Comparison of ENCODE assay signal across 1 cellular context in the genomic region with DNA sequence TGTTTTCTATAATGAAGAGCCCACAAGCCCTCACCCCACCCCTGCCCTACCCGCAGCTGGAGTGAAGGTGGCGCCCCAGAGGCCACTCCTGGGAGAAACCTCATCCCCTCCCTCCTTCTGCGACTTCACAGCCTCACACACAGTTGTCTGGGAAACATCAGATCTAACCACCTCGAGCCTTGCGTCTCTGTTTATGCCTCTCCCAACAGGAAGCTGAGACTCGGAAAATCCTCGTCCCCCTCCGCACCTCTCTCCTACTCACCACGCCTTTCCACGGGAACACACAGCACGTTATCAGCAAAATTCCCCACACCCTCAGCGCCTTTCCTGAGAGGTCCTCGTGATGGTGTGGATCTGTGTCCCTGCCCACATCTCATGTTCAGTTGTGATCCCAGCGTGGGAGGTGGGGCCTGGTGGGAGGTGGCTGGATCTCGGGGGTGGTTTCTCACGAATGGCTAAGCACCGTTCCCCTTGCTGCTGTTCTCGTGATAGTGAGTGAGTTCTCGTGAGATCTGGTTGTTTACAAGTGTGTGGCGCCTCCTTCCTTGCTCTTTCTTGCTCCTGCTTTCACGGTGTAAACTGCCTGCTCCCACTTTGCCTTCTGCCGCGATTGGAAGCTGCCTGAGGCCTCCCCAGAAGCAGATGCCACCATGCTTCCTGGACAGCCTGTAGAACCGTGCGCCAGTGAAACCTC.
TF ChIP-seq lines count a peak whose summit lies in the region.

No MANE protein-coding gene starts in this region.

TF ChIP-seq in K562, 482 proteins besides CTCF, POLR2A, EP300 and RAD21 (continued from another document and continues in another):
- TF ChIP-seq EHMT2 (IDR thresholded peaks at IDR 0.05) (no peak), ZNF316 (IDR thresholded peaks at IDR 0.05) (peak; percentile 86), ZNF699 (CRISPR knock-in tag; IDR thresholded peaks at IDR 0.05; ENCODE audit: insufficient replicate concordance) (no peak), POLR2G (IDR thresholded peaks at IDR 0.05; ENCODE audit: low read depth, low read length) (peak; percentile 64), KAT7 (CRISPR knock-in tag; IDR thresholded peaks at IDR 0.05; ENCODE audit: borderline replicate concordance) (0 out of 2 replicates have a peak, but pooled peaks have one; percentile 32), ZNF586 (CRISPR knock-in tag; conservative IDR thresholded peaks at IDR 0.05) (no peak), EP400 (IDR thresholded peaks at IDR 0.05) (peak; percentile 51), ZSCAN29 (IDR thresholded peaks at IDR 0.05) (no peak), COPS2 (conservative IDR thresholded peaks at IDR 0.05) (no peak), SRSF9 (IDR thresholded peaks at IDR 0.05; ENCODE audit: borderline replicate concordance, low read depth, low read length) (no peak), ZNF197 (CRISPR knock-in tag; IDR thresholded peaks at IDR 0.05; ENCODE audit: low read depth) (no peak), ZNF717 (CRISPR knock-in tag; IDR thresholded peaks at IDR 0.05) (no peak), ZNF766 (CRISPR knock-in tag; conservative IDR thresholded peaks at IDR 0.05) (peak; percentile 92), NR1H2 (CRISPR knock-in tag; IDR thresholded peaks at IDR 0.05) (no peak), ZNF644 (tag; IDR thresholded peaks at IDR 0.05; ENCODE audit: low read depth) (no peak), TRIM28 (IDR thresholded peaks at IDR 0.05) (peak; percentile 81; the same call in 1 of the 2 replicates), MED1 (CRISPR knock-in tag; IDR thresholded peaks at IDR 0.05; ENCODE audit: borderline replicate concordance) (no peak), RBM14 (IDR thresholded peaks at IDR 0.05; ENCODE audit: borderline replicate concordance, insufficient read depth, low read depth, low read length) (no peak), CC2D1A (IDR thresholded peaks at IDR 0.05) (peak; percentile 36; the same call in 1 of the 2 replicates), TAF1 (IDR thresholded peaks at IDR 0.05; ENCODE audit: control insufficient read depth, extremely low read depth, insufficient read depth, low read length, severe bottlenecking) (peak; percentile 47), NR4A1 (CRISPR knock-in tag; IDR thresholded peaks at IDR 0.05) (no peak), NR4A1 (tag; IDR thresholded peaks at IDR 0.05) (no peak), CHD2 (IDR thresholded peaks at IDR 0.05; ENCODE audit: low read depth, low read length) (peak; percentile 98), ZKSCAN8 (CRISPR knock-in tag; IDR thresholded peaks at IDR 0.05) (no peak), ETV6 (IDR thresholded peaks at IDR 0.05; ENCODE audit: borderline replicate concordance in 1 of 2, low read depth in 2 of 2, low read length in 1 of 2) (no peak), ETV6 (CRISPR knock-in tag; IDR thresholded peaks at IDR 0.05; ENCODE audit: borderline replicate concordance) (no peak), FOXK2 (conservative IDR thresholded peaks at IDR 0.05 in 1 of 2, IDR thresholded peaks at IDR 0.05 in 1 of 2; ENCODE audit: low read depth in 2 of 2) (peak; percentile 97 to 99), ZNF212 (CRISPR knock-in tag; IDR thresholded peaks at IDR 0.05) (no peak), POU5F1 (IDR thresholded peaks at IDR 0.05; ENCODE audit: borderline replicate concordance, low read depth, low read length, partially characterized antibody) (no peak), STAT5B (CRISPR knock-in tag; IDR thresholded peaks at IDR 0.05) (no peak), MCM7 (IDR thresholded peaks at IDR 0.05) (no peak), FIP1L1 (IDR thresholded peaks at IDR 0.05; ENCODE audit: low read depth, low read length, poor library complexity, severe bottlenecking) (no peak), THRAP3 (IDR thresholded peaks at IDR 0.05; ENCODE audit: borderline replicate concordance) (no peak), SRF (CRISPR knock-in tag; IDR thresholded peaks at IDR 0.05) (peak in 1 of 2 experiments; percentile 56; a peak in 1 of 4 replicates), ZNF134 (CRISPR knock-in tag; conservative IDR thresholded peaks at IDR 0.05) (no peak), EGR1 (conservative IDR thresholded peaks at IDR 0.05) (peak; percentile 74), ZNF668 (CRISPR knock-in tag; IDR thresholded peaks at IDR 0.05) (no peak), ZNF347 (CRISPR knock-in tag; IDR thresholded peaks at IDR 0.05; ENCODE audit: low read depth) (no peak), TRIM24 (IDR thresholded peaks at IDR 0.05) (no peak; a peak in 1 of 4 replicates), ZNF695 (CRISPR knock-in tag; IDR thresholded peaks at IDR 0.05) (no peak), TEAD1 (CRISPR knock-in tag; IDR thresholded peaks at IDR 0.05) (peak in 1 of 2 experiments; percentile 62; a peak in 2 of 4 replicates), ELF4 (CRISPR knock-in tag; IDR thresholded peaks at IDR 0.05) (no peak; the same call in 1 of the 2 replicates), ARID2 (IDR thresholded peaks at IDR 0.05) (no peak), ZNF124 (CRISPR knock-in tag; IDR thresholded peaks at IDR 0.05) (no peak), RAD51 (IDR thresholded peaks at IDR 0.05; ENCODE audit: borderline replicate concordance, low read depth) (no peak), POLR2H (tag; IDR thresholded peaks at IDR 0.05; ENCODE audit: low read depth) (peak; percentile 57; the same call in 1 of the 2 replicates), NEUROD1 (IDR thresholded peaks at IDR 0.05; ENCODE audit: borderline replicate concordance, low read depth, low read length, partially characterized antibody) (peak; percentile 42), L3MBTL2 (IDR thresholded peaks at IDR 0.05) (peak; percentile 97), RBM39 (optimal IDR thresholded peaks at IDR 0.05; ENCODE audit: low read depth, low read length) (no peak), SNRNP70 (optimal IDR thresholded peaks at IDR 0.05; ENCODE audit: low read depth, low read length) (no peak), GATA2 (CRISPR knock-in tag; IDR thresholded peaks at IDR 0.05) (no peak), MECOM (CRISPR knock-in tag; IDR thresholded peaks at IDR 0.05) (no peak), NFRKB (IDR thresholded peaks at IDR 0.05; ENCODE audit: low read depth) (no peak), ZNF76 (CRISPR knock-in tag; IDR thresholded peaks at IDR 0.05; ENCODE audit: borderline replicate concordance) (no peak)
- TF ChIP-seq, protein P1, sequence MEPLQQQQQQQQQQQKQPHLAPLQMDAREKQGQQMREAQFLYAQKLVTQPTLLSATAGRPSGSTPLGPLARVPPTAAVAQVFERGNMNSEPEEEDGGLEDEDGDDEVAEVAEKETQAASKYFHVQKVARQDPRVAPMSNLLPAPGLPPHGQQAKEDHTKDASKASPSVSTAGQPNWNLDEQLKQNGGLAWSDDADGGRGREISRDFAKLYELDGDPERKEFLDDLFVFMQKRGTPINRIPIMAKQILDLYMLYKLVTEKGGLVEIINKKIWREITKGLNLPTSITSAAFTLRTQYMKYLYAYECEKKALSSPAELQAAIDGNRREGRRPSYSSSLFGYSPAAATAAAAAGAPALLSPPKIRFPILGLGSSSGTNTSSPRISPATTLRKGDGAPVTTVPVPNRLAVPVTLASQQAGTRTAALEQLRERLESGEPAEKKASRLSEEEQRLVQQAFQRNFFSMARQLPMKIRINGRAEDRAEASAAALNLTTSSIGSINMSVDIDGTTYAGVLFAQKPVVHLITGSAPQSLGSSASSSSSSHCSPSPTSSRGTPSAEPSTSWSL (CRISPR knock-in tag; IDR thresholded peaks at IDR 0.05; ENCODE audit: borderline replicate concordance) = no peak
- TF ChIP-seq, protein P2, sequence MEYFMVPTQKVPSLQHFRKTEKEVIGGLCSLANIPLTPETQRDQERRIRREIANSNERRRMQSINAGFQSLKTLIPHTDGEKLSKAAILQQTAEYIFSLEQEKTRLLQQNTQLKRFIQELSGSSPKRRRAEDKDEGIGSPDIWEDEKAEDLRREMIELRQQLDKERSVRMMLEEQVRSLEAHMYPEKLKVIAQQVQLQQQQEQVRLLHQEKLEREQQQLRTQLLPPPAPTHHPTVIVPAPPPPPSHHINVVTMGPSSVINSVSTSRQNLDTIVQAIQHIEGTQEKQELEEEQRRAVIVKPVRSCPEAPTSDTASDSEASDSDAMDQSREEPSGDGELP (CRISPR knock-in tag; IDR thresholded peaks at IDR 0.05; ENCODE audit: borderline replicate concordance) = peak; percentile 86
- TF ChIP-seq, protein P3, sequence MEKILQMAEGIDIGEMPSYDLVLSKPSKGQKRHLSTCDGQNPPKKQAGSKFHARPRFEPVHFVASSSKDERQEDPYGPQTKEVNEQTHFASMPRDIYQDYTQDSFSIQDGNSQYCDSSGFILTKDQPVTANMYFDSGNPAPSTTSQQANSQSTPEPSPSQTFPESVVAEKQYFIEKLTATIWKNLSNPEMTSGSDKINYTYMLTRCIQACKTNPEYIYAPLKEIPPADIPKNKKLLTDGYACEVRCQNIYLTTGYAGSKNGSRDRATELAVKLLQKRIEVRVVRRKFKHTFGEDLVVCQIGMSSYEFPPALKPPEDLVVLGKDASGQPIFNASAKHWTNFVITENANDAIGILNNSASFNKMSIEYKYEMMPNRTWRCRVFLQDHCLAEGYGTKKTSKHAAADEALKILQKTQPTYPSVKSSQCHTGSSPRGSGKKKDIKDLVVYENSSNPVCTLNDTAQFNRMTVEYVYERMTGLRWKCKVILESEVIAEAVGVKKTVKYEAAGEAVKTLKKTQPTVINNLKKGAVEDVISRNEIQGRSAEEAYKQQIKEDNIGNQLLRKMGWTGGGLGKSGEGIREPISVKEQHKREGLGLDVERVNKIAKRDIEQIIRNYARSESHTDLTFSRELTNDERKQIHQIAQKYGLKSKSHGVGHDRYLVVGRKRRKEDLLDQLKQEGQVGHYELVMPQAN (IDR thresholded peaks at IDR 0.05; ENCODE audit: borderline replicate concordance) = no peak
- TF ChIP-seq, protein P4, sequence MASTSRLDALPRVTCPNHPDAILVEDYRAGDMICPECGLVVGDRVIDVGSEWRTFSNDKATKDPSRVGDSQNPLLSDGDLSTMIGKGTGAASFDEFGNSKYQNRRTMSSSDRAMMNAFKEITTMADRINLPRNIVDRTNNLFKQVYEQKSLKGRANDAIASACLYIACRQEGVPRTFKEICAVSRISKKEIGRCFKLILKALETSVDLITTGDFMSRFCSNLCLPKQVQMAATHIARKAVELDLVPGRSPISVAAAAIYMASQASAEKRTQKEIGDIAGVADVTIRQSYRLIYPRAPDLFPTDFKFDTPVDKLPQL (IDR thresholded peaks at IDR 0.05; ENCODE audit: extremely low read depth, insufficient read length) = peak; percentile 50
- TF ChIP-seq, protein P5, sequence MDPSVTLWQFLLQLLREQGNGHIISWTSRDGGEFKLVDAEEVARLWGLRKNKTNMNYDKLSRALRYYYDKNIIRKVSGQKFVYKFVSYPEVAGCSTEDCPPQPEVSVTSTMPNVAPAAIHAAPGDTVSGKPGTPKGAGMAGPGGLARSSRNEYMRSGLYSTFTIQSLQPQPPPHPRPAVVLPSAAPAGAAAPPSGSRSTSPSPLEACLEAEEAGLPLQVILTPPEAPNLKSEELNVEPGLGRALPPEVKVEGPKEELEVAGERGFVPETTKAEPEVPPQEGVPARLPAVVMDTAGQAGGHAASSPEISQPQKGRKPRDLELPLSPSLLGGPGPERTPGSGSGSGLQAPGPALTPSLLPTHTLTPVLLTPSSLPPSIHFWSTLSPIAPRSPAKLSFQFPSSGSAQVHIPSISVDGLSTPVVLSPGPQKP (CRISPR knock-in tag; IDR thresholded peaks at IDR 0.05) = no peak
- TF ChIP-seq, protein P6, sequence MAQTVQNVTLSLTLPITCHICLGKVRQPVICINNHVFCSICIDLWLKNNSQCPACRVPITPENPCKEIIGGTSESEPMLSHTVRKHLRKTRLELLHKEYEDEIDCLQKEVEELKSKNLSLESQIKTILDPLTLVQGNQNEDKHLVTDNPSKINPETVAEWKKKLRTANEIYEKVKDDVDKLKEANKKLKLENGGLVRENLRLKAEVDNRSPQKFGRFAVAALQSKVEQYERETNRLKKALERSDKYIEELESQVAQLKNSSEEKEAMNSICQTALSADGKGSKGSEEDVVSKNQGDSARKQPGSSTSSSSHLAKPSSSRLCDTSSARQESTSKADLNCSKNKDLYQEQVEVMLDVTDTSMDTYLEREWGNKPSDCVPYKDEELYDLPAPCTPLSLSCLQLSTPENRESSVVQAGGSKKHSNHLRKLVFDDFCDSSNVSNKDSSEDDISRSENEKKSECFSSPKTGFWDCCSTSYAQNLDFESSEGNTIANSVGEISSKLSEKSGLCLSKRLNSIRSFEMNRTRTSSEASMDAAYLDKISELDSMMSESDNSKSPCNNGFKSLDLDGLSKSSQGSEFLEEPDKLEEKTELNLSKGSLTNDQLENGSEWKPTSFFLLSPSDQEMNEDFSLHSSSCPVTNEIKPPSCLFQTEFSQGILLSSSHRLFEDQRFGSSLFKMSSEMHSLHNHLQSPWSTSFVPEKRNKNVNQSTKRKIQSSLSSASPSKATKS (CRISPR knock-in tag; IDR thresholded peaks at IDR 0.05) = no peak
- TF ChIP-seq, protein P7, sequence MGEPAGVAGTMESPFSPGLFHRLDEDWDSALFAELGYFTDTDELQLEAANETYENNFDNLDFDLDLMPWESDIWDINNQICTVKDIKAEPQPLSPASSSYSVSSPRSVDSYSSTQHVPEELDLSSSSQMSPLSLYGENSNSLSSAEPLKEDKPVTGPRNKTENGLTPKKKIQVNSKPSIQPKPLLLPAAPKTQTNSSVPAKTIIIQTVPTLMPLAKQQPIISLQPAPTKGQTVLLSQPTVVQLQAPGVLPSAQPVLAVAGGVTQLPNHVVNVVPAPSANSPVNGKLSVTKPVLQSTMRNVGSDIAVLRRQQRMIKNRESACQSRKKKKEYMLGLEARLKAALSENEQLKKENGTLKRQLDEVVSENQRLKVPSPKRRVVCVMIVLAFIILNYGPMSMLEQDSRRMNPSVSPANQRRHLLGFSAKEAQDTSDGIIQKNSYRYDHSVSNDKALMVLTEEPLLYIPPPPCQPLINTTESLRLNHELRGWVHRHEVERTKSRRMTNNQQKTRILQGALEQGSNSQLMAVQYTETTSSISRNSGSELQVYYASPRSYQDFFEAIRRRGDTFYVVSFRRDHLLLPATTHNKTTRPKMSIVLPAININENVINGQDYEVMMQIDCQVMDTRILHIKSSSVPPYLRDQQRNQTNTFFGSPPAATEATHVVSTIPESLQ (CRISPR knock-in tag; IDR thresholded peaks at IDR 0.05) = no peak
- TF ChIP-seq, protein P8, sequence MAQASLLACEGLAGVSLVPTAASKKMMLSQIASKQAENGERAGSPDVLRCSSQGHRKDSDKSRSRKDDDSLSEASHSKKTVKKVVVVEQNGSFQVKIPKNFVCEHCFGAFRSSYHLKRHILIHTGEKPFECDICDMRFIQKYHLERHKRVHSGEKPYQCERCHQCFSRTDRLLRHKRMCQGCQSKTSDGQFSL (CRISPR knock-in tag; IDR thresholded peaks at IDR 0.05) = no peak
- TF ChIP-seq, protein P8 (tag; IDR thresholded peaks at IDR 0.05) = no peak
- TF ChIP-seq, protein P9, sequence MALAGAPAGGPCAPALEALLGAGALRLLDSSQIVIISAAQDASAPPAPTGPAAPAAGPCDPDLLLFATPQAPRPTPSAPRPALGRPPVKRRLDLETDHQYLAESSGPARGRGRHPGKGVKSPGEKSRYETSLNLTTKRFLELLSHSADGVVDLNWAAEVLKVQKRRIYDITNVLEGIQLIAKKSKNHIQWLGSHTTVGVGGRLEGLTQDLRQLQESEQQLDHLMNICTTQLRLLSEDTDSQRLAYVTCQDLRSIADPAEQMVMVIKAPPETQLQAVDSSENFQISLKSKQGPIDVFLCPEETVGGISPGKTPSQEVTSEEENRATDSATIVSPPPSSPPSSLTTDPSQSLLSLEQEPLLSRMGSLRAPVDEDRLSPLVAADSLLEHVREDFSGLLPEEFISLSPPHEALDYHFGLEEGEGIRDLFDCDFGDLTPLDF (CRISPR knock-in tag; IDR thresholded peaks at IDR 0.05) = no peak
